Comparison of ENCODE assay signal across 4 cellular contexts in the genomic region with DNA sequence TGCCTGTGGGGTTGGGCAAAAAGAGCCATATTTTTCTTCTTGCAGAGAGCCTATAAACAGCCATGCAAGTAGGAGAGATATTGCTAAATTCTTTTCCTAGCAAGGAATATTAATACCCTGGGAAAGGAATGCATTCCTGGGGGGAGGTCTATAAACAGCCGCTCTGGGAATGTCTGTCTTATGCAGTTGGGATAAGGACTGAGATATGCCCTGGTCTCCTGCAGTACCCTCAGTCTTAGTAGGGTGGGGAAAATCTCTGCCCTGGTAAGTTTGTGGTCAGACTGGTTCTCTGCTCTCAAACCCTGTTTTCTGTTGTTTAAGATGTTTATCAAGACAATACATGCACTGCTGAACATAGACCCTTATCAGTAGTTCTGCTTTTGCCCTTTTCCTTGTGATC.
DNase-seq lines count a peak whose midpoint lies in the region; ATAC-seq, FAIRE-seq and TF ChIP-seq lines count a peak whose summit lies in the region.
"Not testable (repeated sequence)": the region's sequence is repeated elsewhere in the genome, so short reads cannot be mapped to it uniquely, and the experiment has no call there.

No MANE protein-coding gene starts in this region.

- intact Hi-C loops in HepG2 (cut with micrococcal nuclease; ENCODE audit: unreplicated experiment) = not testable (repeated sequence)

- FAIRE-seq in HepG2 (lab: Jason Lieb, UNC) = not testable (repeated sequence)

- not testable (repeated sequence) for H2AFZ ChIP-seq in DND-41 (ENCODE audit: low read depth, low read length); HepG2 (ENCODE audit: low read length)

- CTCF ChIA-PET in HEK293 (lab: Yijun Ruan, JAX) = interaction anchor here (0.7 kb wide), 1 partner anchor 454 kb away, joined by 4 read pairs; no protein-coding TSS in a partner anchor
- CTCF ChIA-PET in WTC11 (lab: Charles Lee); HepG2 (lab: Yijun Ruan, JAX; ENCODE audit: low intra/inter-chr PET ratio, low total read pairs): not testable (repeated sequence)

- peaks cover 52% of the 10 kb centered on the region for H3K9me3 Mint-ChIP-seq in WTC11

- in situ Hi-C loops in HepG2 (cut with HindIII; ENCODE audit: extremely low pct_ligation_motif_present, low pct_unique_long_range_greater_than_20kb) = not testable (repeated sequence)

- peaks cover 33% of the 10 kb centered on the region for H3K36me3 Mint-ChIP-seq in WTC11

- not testable (repeated sequence) for H3K36me3 ChIP-seq in DND-41 (ENCODE audit: insufficient read depth, low read length); HEK293 (ENCODE audit: control insufficient read depth in 2 of 2, insufficient read depth in 1 of 2, low read length in 2 of 2); HepG2 (replicated peaks in 1 of 2; ENCODE audit: control insufficient read depth in 1 of 2, insufficient read depth in 2 of 2, low read length in 2 of 2)

- TF ChIP-seq EP300 in HepG2 (IDR thresholded peaks at IDR 0.05; ENCODE audit: low read depth in 2 of 2, low read length in 2 of 2); HepG2 (CRISPR knock-in tag; IDR thresholded peaks at IDR 0.05; ENCODE audit: borderline replicate concordance): not testable (repeated sequence)

- 75% methylated on average over 1 of the region's 1 CpG for WGBS in HepG2 (ENCODE audit: low lambda C conversion rate)

- not testable (repeated sequence) for H3K4me1 Mint-ChIP-seq in WTC11

- H3K4me1 ChIP-seq in DND-41 (ENCODE audit: insufficient read depth, low read length); HEK293 (ENCODE audit: control insufficient read depth, insufficient read depth, low read length); HepG2 (ENCODE audit: insufficient read depth, low read length): not testable (repeated sequence)

- H3K27me3 Mint-ChIP-seq in WTC11 (ENCODE audit: low read depth) = not testable (repeated sequence)

- not testable (repeated sequence) for H3K4me2 ChIP-seq in DND-41 (ENCODE audit: insufficient read depth, low read length); HepG2 (ENCODE audit: low read depth, low read length)

- not testable (repeated sequence) for H3K4me3 Mint-ChIP-seq in WTC11

- not testable (repeated sequence) for H3K27ac Mint-ChIP-seq in WTC11

- TF ChIP-seq RAD21 in HepG2 (CRISPR knock-in tag; IDR thresholded peaks at IDR 0.05) = not testable (repeated sequence)

- H3K9me3 ChIP-seq in DND-41 (ENCODE audit: insufficient read depth, low read length, severe bottlenecking); HEK293 (ENCODE audit: control insufficient read depth, insufficient read depth, low read depth, low read length); HepG2 (ENCODE audit: low read length): not testable (repeated sequence)

- H3K27me3 ChIP-seq in DND-41 (ENCODE audit: insufficient read depth, low read length, poor library complexity); HepG2 (ENCODE audit: control insufficient read depth in 1 of 2, insufficient read depth in 2 of 2, low read length in 2 of 2): not testable (repeated sequence)

- DNase-seq in DND-41 (peak; percentile 10), WTC11 (ENCODE audit: low spot score) (peak; percentile 14)
- not testable (repeated sequence) for DNase-seq in HepG2 (ENCODE audit: low spot score)

- not testable (repeated sequence) for TF ChIP-seq POLR2A in HepG2 (IDR thresholded peaks at IDR 0.05; ENCODE audit: insufficient read depth in 1 of 2, low read depth in 2 of 2, low read length in 2 of 2)

- not testable (repeated sequence) for H3K4me3 ChIP-seq in DND-41 (ENCODE audit: low read depth in 1 of 2, low read length in 2 of 2); HEK293 (ENCODE audit: low read depth, low read length); HepG2 (replicated peaks in 1 of 3; ENCODE audit: insufficient read depth in 1 of 3, low read depth in 2 of 3, low read length in 3 of 3)

- POLR2A ChIA-PET in HEK293 (lab: Yijun Ruan, JAX); WTC11 (lab: Charles Lee); HepG2 (lab: Yijun Ruan, JAX): not testable (repeated sequence)

- not testable (repeated sequence) for H4K20me1 ChIP-seq in DND-41 (ENCODE audit: insufficient read depth, low read length); HepG2 (ENCODE audit: insufficient read depth, low read length)

- H3K79me2 ChIP-seq in DND-41 (ENCODE audit: insufficient read depth, low read length); HepG2 (ENCODE audit: insufficient read depth, low read length): not testable (repeated sequence)

- not testable (repeated sequence) for H3K9ac ChIP-seq in DND-41 (ENCODE audit: low read depth, low read length); HepG2 (ENCODE audit: insufficient read depth, low read depth, low read length)

- not testable (repeated sequence) for H3K27ac ChIP-seq in DND-41 (ENCODE audit: low read length); HEK293 (ENCODE audit: extremely low read depth, low read depth, low read length); HepG2 (ENCODE audit: extremely low read length, insufficient read depth, low read length)

- not testable (repeated sequence) for TF ChIP-seq CTCF in DND-41 (IDR thresholded peaks at IDR 0.05; ENCODE audit: borderline replicate concordance, extremely low read depth, low read length, poor library complexity, severe bottlenecking); HEK293 (tag by site-specific recombination; IDR thresholded peaks at IDR 0.05); WTC11 (IDR thresholded peaks at IDR 0.05); HepG2 (CRISPR knock-in tag; IDR thresholded peaks at IDR 0.05)

- not testable (repeated sequence) for BruUV-seq in HepG2 (replicated peaks; lab: Mats Ljungman, UMichigan)

- not testable (repeated sequence) for ATAC-seq in DND-41 (ENCODE audit: insufficient read depth, low read depth); WTC11; HepG2

TF ChIP-seq in HEK293, 187 proteins besides CTCF, POLR2A, EP300 and RAD21:
- peak; percentile 88 for TF ChIP-seq SETDB1 (IDR thresholded peaks at IDR 0.05; ENCODE audit: insufficient read length, low read length)
TF ChIP-seq in HEK293: peak in this region for 1; not testable (repeated sequence) for 186.

TF ChIP-seq in HepG2, 621 proteins besides CTCF, POLR2A, EP300 and RAD21:
- TF ChIP-seq SETDB1 (CRISPR knock-in tag; IDR thresholded peaks at IDR 0.05; ENCODE audit: borderline replicate concordance) = peak; percentile 93; the same call in 1 of the 2 replicates
